22 cellular contexts compared by ENCODE assay signal in genomic region chr9:80555782-80556325, GRCh38.
"Had no signal": no experiment of that assay in that cellular context is flagged by ENCODE, and none has a peak within 500 bp of the region (broad histone marks: within the 10 kb centered on the region; RNA-seq: fewer than 3 reads in every experiment).

No MANE protein-coding gene starts in this region.

- H3K4me3 ChIP-seq: tibial nerve, vagina had no signal

- H3K4me1 Mint-ChIP-seq: activated CD4-positive, alpha-beta T cell treated with anti-CD3 and anti-CD28 coated beads for 36 hours; central memory CD8-positive, alpha-beta T cell; natural killer cell had no signal

- H3K27ac Mint-ChIP-seq: activated CD4-positive, alpha-beta memory T cell treated with anti-CD3 and anti-CD28 coated beads for 36 hours; activated CD4-positive, alpha-beta T cell treated with anti-CD3 and anti-CD28 coated beads for 36 hours; activated T-cell treated with anti-CD3 and anti-CD28 coated beads, Interleukin-2, amount 50 U/mL, for 24 hours; natural killer cell had no signal

- H3K9me3 Mint-ChIP-seq: activated CD4-positive, alpha-beta memory T cell treated with anti-CD3 and anti-CD28 coated beads for 36 hours; activated T-cell treated with anti-CD3 and anti-CD28 coated beads, Interleukin-2, amount 50 U/mL, for 24 hours had no signal

- ATAC-seq: activated CD4-positive, alpha-beta T cell treated with anti-CD3 and anti-CD28 coated beads for 36 hours; natural killer cell had no signal

- H3K27me3 ChIP-seq: neutrophil, tibial nerve, vagina had no signal

- H3K36me3 ChIP-seq: neutrophil, tibial nerve, vagina had no signal

- H3K27me3 Mint-ChIP-seq: activated CD4-positive, alpha-beta memory T cell treated with anti-CD3 and anti-CD28 coated beads for 36 hours; activated CD4-positive, alpha-beta T cell treated with anti-CD3 and anti-CD28 coated beads for 36 hours; activated T-cell treated with anti-CD3 and anti-CD28 coated beads, Interleukin-2, amount 50 U/mL, for 24 hours; central memory CD8-positive, alpha-beta T cell had no signal

- H3K27ac ChIP-seq: neutrophil, tibial nerve, vagina, VCaP had no signal

- H3K9me3 ChIP-seq: neutrophil, tibial nerve, vagina had no signal

- H3K4me3 Mint-ChIP-seq: activated CD4-positive, alpha-beta memory T cell treated with anti-CD3 and anti-CD28 coated beads for 36 hours; activated CD4-positive, alpha-beta T cell treated with anti-CD3 and anti-CD28 coated beads for 36 hours; activated T-cell treated with anti-CD3 and anti-CD28 coated beads, Interleukin-2, amount 50 U/mL, for 24 hours; central memory CD8-positive, alpha-beta T cell; natural killer cell had no signal

- H3K4me1 ChIP-seq: vagina had no signal

- DNase-seq: activated CD4-positive, alpha-beta memory T cell treated with anti-CD3 and anti-CD28 coated beads for 36 hours; activated CD4-positive, alpha-beta T cell treated with anti-CD3 and anti-CD28 coated beads for 36 hours; activated effector memory CD4-positive, alpha-beta T cell treated with Interleukin-2 at 50 U/mL for 16 hours; activated naive CD4-positive, alpha-beta T cell treated with anti-CD3 and anti-CD28 coated beads, Interleukin-2, amount 50 U/mL, for 16 hours; activated T-cell treated with anti-CD3 and anti-CD28 coated beads, Interleukin-2, amount 50 U/mL, for 24 hours; amniotic stem cell; cortex of kidney; effector CD8-positive, alpha-beta T cell; mesendoderm; natural killer cell; posterior cingulate gyrus; retina; small intestine; stimulated activated CD4-positive, alpha-beta T cell treated with anti-CD3 and anti-CD28 coated beads, Interleukin-4, amount 100 ng/mL, for 4 hours; stimulated activated CD8-positive, alpha-beta memory T cell treated with anti-CD3 and anti-CD28 coated beads, Interleukin-4, amount 100 ng/mL, for 48 hours; stimulated activated naive CD4-positive, alpha-beta T cell treated with Interleukin-2 at 50 U/mL for 16 hours; substantia nigra had no signal

- H3K36me3 Mint-ChIP-seq: activated CD4-positive, alpha-beta memory T cell treated with anti-CD3 and anti-CD28 coated beads for 36 hours; natural killer cell had no signal
